ENCODE assay signal across 1 cellular context in genomic region chr2:71611247-71611646, GRCh38.
TF ChIP-seq lines count a peak whose summit lies in the region.

No MANE protein-coding gene starts in this region.

TF ChIP-seq in SK-N-SH, 30 proteins besides CTCF, POLR2A, EP300 and RAD21 (continued from another document):
- TF ChIP-seq MEF2A (IDR thresholded peaks at IDR 0.05; ENCODE audit: borderline replicate concordance, low read depth) (no peak), ZBTB33 (IDR thresholded peaks at IDR 0.05; ENCODE audit: borderline replicate concordance, low read depth) (no peak), JUND (IDR thresholded peaks at IDR 0.05) (no peak), ELF1 (IDR thresholded peaks at IDR 0.05) (no peak), MAX (IDR thresholded peaks at IDR 0.05; ENCODE audit: low read depth) (no peak), TCF12 (IDR thresholded peaks at IDR 0.05) (no peak), FOXJ3 (CRISPR knock-in tag; IDR thresholded peaks at IDR 0.05) (no peak)
